In the genomic region with DNA sequence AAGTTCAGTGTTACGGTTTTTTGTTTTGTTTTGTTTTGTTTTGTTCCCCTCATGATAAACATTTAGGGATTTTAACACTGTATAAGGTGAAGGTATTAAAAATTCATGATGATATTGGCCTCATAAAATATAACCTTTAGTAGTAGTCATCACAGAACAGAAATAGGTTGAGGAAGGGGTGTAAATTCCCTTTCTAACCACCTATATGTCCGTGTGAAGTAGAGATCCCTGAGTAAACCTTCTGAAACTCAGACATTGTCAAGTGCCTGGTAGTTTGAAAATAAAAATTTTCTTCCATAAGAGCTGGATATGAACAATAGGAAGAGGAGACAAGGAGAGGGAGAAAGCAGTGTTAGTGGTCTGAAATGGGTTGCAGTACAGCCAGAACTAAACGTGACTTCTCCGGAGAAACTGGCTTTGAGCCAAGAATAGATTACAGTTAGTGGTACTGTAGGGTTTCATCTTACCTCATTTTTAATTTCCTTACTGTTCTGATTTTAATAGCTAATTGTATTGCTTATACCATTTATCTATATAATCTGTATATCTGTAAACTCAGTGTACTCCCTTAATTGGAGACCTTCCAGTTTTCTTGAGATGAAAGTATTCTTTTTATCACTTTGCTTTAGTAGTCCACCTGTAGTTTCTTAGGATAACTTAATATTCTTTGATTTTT, we compare ENCODE assay signal across 8 cellular contexts. TPM values are rescaled to one million over a fixed set of nuclear protein-coding genes. Genes with fewer than 3 reads are reported as not detected.
DNase-seq lines count a peak whose midpoint lies in the region; ATAC-seq lines count a peak whose summit lies in the region.

No MANE protein-coding gene starts in this region.

- intact Hi-C loops in posterior vena cava (cut with DNase I), result no loop called here

- peaks cover 59% of the 10 kb centered on the region for H3K36me3 ChIP-seq in skeletal muscle satellite cell (ENCODE audit: insufficient read depth, low read length)

- peaks cover 44% of the 10 kb centered on the region for H3K4me1 Mint-ChIP-seq in activated CD8-positive, alpha-beta memory T cell treated with anti-CD3 and anti-CD28 coated beads, Interleukin-2, amount 10 ng/mL, durations not matched to agents 7 days and 5 days

- ATAC-seq in activated CD8-positive, alpha-beta memory T cell treated with anti-CD3 and anti-CD28 coated beads, Interleukin-2, amount 10 ng/mL, durations not matched to agents 7 days and 5 days, result no peak
- ATAC-seq in GM19328 (IDR thresholded peaks at IDR 0.05; ENCODE audit: unreplicated experiment), result no peak

- DNase-seq in activated CD8-positive, alpha-beta memory T cell treated with anti-CD3 and anti-CD28 coated beads, Interleukin-2, amount 10 ng/mL, durations not matched to agents 7 days and 5 days, result no peak
- no peak for DNase-seq in activated CD8-positive, alpha-beta memory T cell treated with anti-CD3 and anti-CD28 coated beads, Interleukin-2, amount 50 U/mL, for 4 hours
- DNase-seq in NCI-H2171 treated with DMSO at 0.1 percent for 48 hours (lab: John Stamatoyannopoulos, UW) (peak; percentile 62), amniotic epithelial cell (ENCODE audit: low read depth) (peak; percentile 44), H4 (ENCODE audit: low spot score) (no peak), posterior vena cava (ENCODE audit: low spot score) (no peak)

- peak overlapping the region; percentile 43 for H3K4me3 ChIP-seq in skeletal muscle satellite cell (ENCODE audit: low read length)

- H3K27me3 ChIP-seq in skeletal muscle satellite cell (ENCODE audit: control insufficient read depth, insufficient read depth, low read length), result no peaks in the 10 kb centered on the region

- peaks cover 32% of the 10 kb centered on the region for H3K36me3 Mint-ChIP-seq in activated CD8-positive, alpha-beta memory T cell treated with anti-CD3 and anti-CD28 coated beads, Interleukin-2, amount 10 ng/mL, durations not matched to agents 7 days and 5 days

- peak overlapping the region; percentile 21 for H3K27ac Mint-ChIP-seq in activated CD8-positive, alpha-beta memory T cell treated with anti-CD3 and anti-CD28 coated beads, Interleukin-2, amount 10 ng/mL, durations not matched to agents 7 days and 5 days

- H3K4me1 ChIP-seq in skeletal muscle satellite cell (ENCODE audit: control insufficient read depth, insufficient read depth, low read length), result peaks cover 72% of the 10 kb centered on the region

- H3K9me3 ChIP-seq in skeletal muscle satellite cell (replicated peaks; ENCODE audit: low read length), result no peaks in the 10 kb centered on the region

- no peak overlapping the region for H3K4me3 Mint-ChIP-seq in activated CD8-positive, alpha-beta memory T cell treated with anti-CD3 and anti-CD28 coated beads, Interleukin-2, amount 10 ng/mL, durations not matched to agents 7 days and 5 days

- CTCF ChIA-PET in activated CD8-positive, alpha-beta memory T cell treated with anti-CD3 and anti-CD28 coated beads, Interleukin-2, amount 10 ng/mL, durations not matched to agents 7 days and 5 days (lab: Charles Lee), result interaction anchor here (1.3 to 3.2 kb wide), 4 partner anchors 15 to 160 kb away, joined by 3 to 15 read pairs (median 6); a partner anchor contains a TSS

- peak overlapping the region; percentile 60 for H3K4me2 ChIP-seq in skeletal muscle satellite cell (ENCODE audit: low read length)

- no peaks in the 10 kb centered on the region for H3K9me3 Mint-ChIP-seq in activated CD8-positive, alpha-beta memory T cell treated with anti-CD3 and anti-CD28 coated beads, Interleukin-2, amount 10 ng/mL, durations not matched to agents 7 days and 5 days (ENCODE audit: low read depth)

- peaks cover 3% of the 10 kb centered on the region for H3K27me3 Mint-ChIP-seq in activated CD8-positive, alpha-beta memory T cell treated with anti-CD3 and anti-CD28 coated beads, Interleukin-2, amount 10 ng/mL, durations not matched to agents 7 days and 5 days

- H3K9ac ChIP-seq in skeletal muscle satellite cell (ENCODE audit: low read depth, low read length), result peak overlapping the region; percentile 17

RNA-seq across cellular contexts. Expression of a gene that starts 18.3 kb away (rescaled TPM):
- 10 to 100 TPM; 14.4 to 21.6 TPM for total RNA-seq in activated CD8-positive, alpha-beta memory T cell treated with anti-CD3 and anti-CD28 coated beads, Interleukin-2, amount 10 ng/mL, durations not matched to agents 7 days and 5 days
- total RNA-seq in skeletal muscle satellite cell (2012; rRNA removed), result 74.3 and 79.1 TPM in 2 replicates
- 21.2 and 24.4 TPM in 2 replicates for total RNA-seq in H4 (2014; rRNA removed; shearing (Covaris generic))
- total RNA-seq in posterior vena cava, result 10 to 100 TPM; 21.0 to 32.7 TPM

Comparison
In these comparisons a context has a peak if more than half of its experiments do, and no peak if none do; other contexts are left out.
1. DNase-seq: peak in NCI-H2171 treated with DMSO at 0.1 percent for 48 hours (single experiment) and amniotic epithelial cell (single experiment); none in activated CD8-positive, alpha-beta memory T cell treated with anti-CD3 and anti-CD28 coated beads, Interleukin-2, amount 10 ng/mL, durations not matched to agents 7 days and 5 days (single experiment), activated CD8-positive, alpha-beta memory T cell treated with anti-CD3 and anti-CD28 coated beads, Interleukin-2, amount 50 U/mL, for 4 hours (single experiment), H4 (single experiment) and posterior vena cava (single experiment).